In the genomic region with DNA sequence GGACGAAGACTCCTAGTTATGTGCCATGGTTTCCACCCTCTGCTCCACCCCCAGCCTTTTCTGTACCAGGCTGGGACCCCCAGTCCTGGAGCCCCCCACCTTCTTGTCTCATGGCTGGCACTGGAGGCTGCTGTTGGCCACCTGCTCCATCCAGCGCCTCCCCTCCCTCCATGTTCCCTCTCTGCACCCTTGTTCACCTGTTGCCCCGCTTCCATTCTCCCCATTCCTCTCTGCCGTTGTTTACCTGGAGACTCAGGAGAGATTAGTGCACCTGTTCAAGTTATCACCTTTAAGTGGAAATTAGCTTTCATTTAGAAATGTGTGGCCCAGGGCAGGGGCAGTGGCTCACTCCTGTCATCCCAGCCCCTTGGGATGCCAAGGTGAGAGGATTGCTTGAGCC, we compare ENCODE assay signal across 1 cellular context.
A peak's percentile ranks its signal among the peaks of the same experiment; 100 is the strongest.
TF ChIP-seq lines count a peak whose summit lies in the region.

No MANE protein-coding gene starts in this region.

TF ChIP-seq in HEK293, 187 proteins besides CTCF, POLR2A, EP300 and RAD21 (continued from another document):
- peak; percentile 64; the same call in 1 of the 2 replicates for TF ChIP-seq SCRT1 (tag by site-specific recombination; IDR thresholded peaks at IDR 0.05; ENCODE audit: borderline replicate concordance)
- TF ChIP-seq, protein P1, sequence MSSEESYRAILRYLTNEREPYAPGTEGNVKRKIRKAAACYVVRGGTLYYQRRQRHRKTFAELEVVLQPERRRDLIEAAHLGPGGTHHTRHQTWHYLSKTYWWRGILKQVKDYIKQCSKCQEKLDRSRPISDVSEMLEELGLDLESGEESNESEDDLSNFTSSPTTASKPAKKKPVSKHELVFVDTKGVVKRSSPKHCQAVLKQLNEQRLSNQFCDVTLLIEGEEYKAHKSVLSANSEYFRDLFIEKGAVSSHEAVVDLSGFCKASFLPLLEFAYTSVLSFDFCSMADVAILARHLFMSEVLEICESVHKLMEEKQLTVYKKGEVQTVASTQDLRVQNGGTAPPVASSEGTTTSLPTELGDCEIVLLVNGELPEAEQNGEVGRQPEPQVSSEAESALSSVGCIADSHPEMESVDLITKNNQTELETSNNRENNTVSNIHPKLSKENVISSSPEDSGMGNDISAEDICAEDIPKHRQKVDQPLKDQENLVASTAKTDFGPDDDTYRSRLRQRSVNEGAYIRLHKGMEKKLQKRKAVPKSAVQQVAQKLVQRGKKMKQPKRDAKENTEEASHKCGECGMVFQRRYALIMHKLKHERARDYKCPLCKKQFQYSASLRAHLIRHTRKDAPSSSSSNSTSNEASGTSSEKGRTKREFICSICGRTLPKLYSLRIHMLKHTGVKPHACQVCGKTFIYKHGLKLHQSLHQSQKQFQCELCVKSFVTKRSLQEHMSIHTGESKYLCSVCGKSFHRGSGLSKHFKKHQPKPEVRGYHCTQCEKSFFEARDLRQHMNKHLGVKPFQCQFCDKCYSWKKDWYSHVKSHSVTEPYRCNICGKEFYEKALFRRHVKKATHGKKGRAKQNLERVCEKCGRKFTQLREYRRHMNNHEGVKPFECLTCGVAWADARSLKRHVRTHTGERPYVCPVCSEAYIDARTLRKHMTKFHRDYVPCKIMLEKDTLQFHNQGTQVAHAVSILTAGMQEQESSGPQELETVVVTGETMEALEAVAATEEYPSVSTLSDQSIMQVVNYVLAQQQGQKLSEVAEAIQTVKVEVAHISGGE (tag by site-specific recombination; conservative IDR thresholded peaks at IDR 0.05; ENCODE audit: low read depth), result no peak
